8 cellular contexts compared by ENCODE assay signal in genomic region chr1:59026472-59026948, GRCh38.
DNase-seq lines count a peak whose midpoint lies in the region; ATAC-seq and TF ChIP-seq lines count a peak whose summit lies in the region.

No MANE protein-coding gene starts in this region.

- no peaks in the 10 kb centered on the region for H3K79me1 ChIP-seq in IMR-90 (ENCODE audit: low read depth in 1 of 2, low read length in 2 of 2)

- DNase-seq in AG09319 (ENCODE audit: extremely low read depth, low read depth): peak; percentile 24
- peak; percentile 74 for DNase-seq in IMR-90
- peak; percentile 72 for DNase-seq in fibroblast of the conjunctiva (ENCODE audit: low read depth)
- DNase-seq in NCI-H1694 (lab: John Stamatoyannopoulos, UW): no peak
- DNase-seq in activated effector memory CD4-positive, alpha-beta T cell treated with anti-CD3 and anti-CD28 coated beads, Interleukin-2, amount 50 U/mL, for 16 hours: no peak
- no peak for DNase-seq in H7
- no peak for DNase-seq in NCI-H2227 (lab: John Stamatoyannopoulos, UW; ENCODE audit: unreplicated experiment)

- H3K56ac ChIP-seq in IMR-90 (ENCODE audit: extremely low read depth, insufficient read depth, low read length): no peak overlapping the region

- peak overlapping the region; percentile 19 to 64; a peak in 3 of 4 replicates for H4K8ac ChIP-seq in IMR-90 (ENCODE audit: low read depth in 2 of 2, low read length in 2 of 2)

- CTCF ChIA-PET in IMR-90 (lab: Yijun Ruan, JAX): no interaction called here

- no peak overlapping the region for H3K4me3 ChIP-seq in IMR-90 (ENCODE audit: insufficient read depth, low read depth, low read length)
- H3K4me3 ChIP-seq in H7 (ENCODE audit: insufficient read depth, low read depth, low read length): no peak overlapping the region

- H3K4ac ChIP-seq in IMR-90 (ENCODE audit: low read depth, low read length): peak overlapping the region; percentile 77

- peak overlapping the region; percentile 21; the same call in 1 of the 2 replicates for H3K27ac ChIP-seq in IMR-90 (ENCODE audit: insufficient read depth, low read length)

- in situ Hi-C loops in IMR-90 (cut with MboI; ENCODE audit: low sequenced_read_pairs): no loop called here

- peak overlapping the region; percentile 29; the same call in 1 of the 3 replicates for H2BK15ac ChIP-seq in IMR-90 (ENCODE audit: low read depth, low read length)

- peak overlapping the region; percentile 51; the same call in 1 of the 2 replicates for H4K91ac ChIP-seq in IMR-90 (ENCODE audit: insufficient read depth, low read depth, low read length)

- BruUV-seq in IMR-90 (replicated peaks; lab: Mats Ljungman, UMichigan): no TSS peak

- H3K4me1 ChIP-seq in IMR-90 (ENCODE audit: control insufficient read depth, insufficient read depth, low read length): peaks cover 14% of the 10 kb centered on the region

- H4K5ac ChIP-seq in IMR-90 (ENCODE audit: low read depth, low read length): no peak overlapping the region; the same call in 1 of the 2 replicates

- POLR2A ChIA-PET in IMR-90 (lab: Charles Lee; ENCODE audit: unreplicated experiment): no interaction called here

- intact Hi-C loops in IMR-90 (cut with micrococcal nuclease): loop anchor here (5.0 kb wide), 1 partner anchor 124 kb away; no protein-coding TSS in a partner anchor

- H2AFZ ChIP-seq in IMR-90 (replicated peaks; ENCODE audit: low read length, poor library complexity): no peak overlapping the region

- peak overlapping the region; percentile 57; the same call in 1 of the 2 replicates for H3K14ac ChIP-seq in IMR-90 (replicated peaks; ENCODE audit: low read depth, low read length)

- no peak for TF ChIP-seq CTCF in AG09319 (IDR thresholded peaks at IDR 0.05; ENCODE audit: low read depth, low read length)
- no peak for TF ChIP-seq CTCF in IMR-90 (conservative IDR thresholded peaks at IDR 0.05; ENCODE audit: low read depth, low read length)

- TF ChIP-seq POLR2A in IMR-90 (IDR thresholded peaks at IDR 0.05; ENCODE audit: low read depth, low read length): no peak

- no peaks in the 10 kb centered on the region for H3K9me3 ChIP-seq in IMR-90 (ENCODE audit: control insufficient read depth, insufficient read depth, low read length)

- peak overlapping the region; percentile 89 for H2BK20ac ChIP-seq in IMR-90 (ENCODE audit: low read depth, low read length)

- H3K23ac ChIP-seq in IMR-90 (ENCODE audit: low read depth, low read length): 0 out of 2 replicates have a peak overlapping the region, but pooled peaks have one; percentile 22

- no peak for TF ChIP-seq RAD21 in IMR-90 (IDR thresholded peaks at IDR 0.05; ENCODE audit: low read length)

- H3K18ac ChIP-seq in IMR-90 (ENCODE audit: low read depth, low read length): no peak overlapping the region; the same call in 1 of the 2 replicates

- H2BK5ac ChIP-seq in IMR-90 (ENCODE audit: low read depth, low read length, poor library complexity, severe bottlenecking): peak overlapping the region; percentile 2

- H3K9ac ChIP-seq in IMR-90 (ENCODE audit: low read depth, low read length): no peak overlapping the region

- 56% methylated on average over 2 of the region's 6 CpGs; no CpG with 5 or more reads in 1 of the 2 experiments for WGBS in IMR-90 (ENCODE audit: extremely low coverage in 2 of 2, insufficient read length in 1 of 2), 2 experiments

- no peaks in the 10 kb centered on the region for H4K20me1 ChIP-seq in IMR-90 (ENCODE audit: insufficient read depth, low read length)

- H3K27me3 ChIP-seq in IMR-90 (ENCODE audit: control insufficient read depth, insufficient read depth, low read length) (no peaks in the 10 kb centered on the region), H7 (ENCODE audit: control insufficient read depth, insufficient read depth, low read length) (no peaks in the 10 kb centered on the region)

- H3K4me2 ChIP-seq in IMR-90 (ENCODE audit: low read depth, low read length): no peak overlapping the region

- peak overlapping the region; percentile 80 for H2AK5ac ChIP-seq in IMR-90 (ENCODE audit: low read depth, low read length)

- no peaks in the 10 kb centered on the region for H3K36me3 ChIP-seq in IMR-90 (ENCODE audit: control insufficient read depth, insufficient read depth, low read length)
- no peaks in the 10 kb centered on the region for H3K36me3 ChIP-seq in H7 (replicated peaks; ENCODE audit: control insufficient read depth, insufficient read depth, low read length)

- ATAC-seq in GM19463 (IDR thresholded peaks at IDR 0.05; ENCODE audit: unreplicated experiment): peak; percentile 10
- ATAC-seq in IMR-90 (ENCODE audit: low read depth): peak; percentile 45; the same call in 1 of the 2 replicates

- H3K9me1 ChIP-seq in IMR-90 (ENCODE audit: insufficient read depth, low read length): peaks cover 15% of the 10 kb centered on the region; the same call in 1 of the 2 replicates

- dilution Hi-C loops in IMR-90 (cut with HindIII; ENCODE audit: low sequenced_read_pairs, unreplicated experiment): no loop called here

- H2BK120ac ChIP-seq in IMR-90 (ENCODE audit: low read depth, low read length): peak overlapping the region; percentile 64

- H2AK9ac ChIP-seq in IMR-90 (replicated peaks; ENCODE audit: low read depth, low read length, poor library complexity): no peak overlapping the region

TF ChIP-seq in IMR-90, 13 proteins besides CTCF, POLR2A, EP300 and RAD21:
- TF ChIP-seq CHD1 (IDR thresholded peaks at IDR 0.05; ENCODE audit: low read depth, low read length): no peak
- TF ChIP-seq RCOR1 (IDR thresholded peaks at IDR 0.05; ENCODE audit: insufficient replicate concordance, low read length): no peak
- peak; percentile 86 for TF ChIP-seq BHLHE40 (IDR thresholded peaks at IDR 0.05; ENCODE audit: low read depth, low read length)
- TF ChIP-seq USF2 (IDR thresholded peaks at IDR 0.05; ENCODE audit: low read depth, low read length): no peak
- no peak for TF ChIP-seq SMC3 (IDR thresholded peaks at IDR 0.05; ENCODE audit: low read depth, low read length)
- no peak for TF ChIP-seq CEBPB (IDR thresholded peaks at IDR 0.05; ENCODE audit: low read depth, low read length)
TF ChIP-seq in IMR-90: peak in this region for 1.

Comparison
In these comparisons a context has a peak if more than half of its experiments do, and no peak if none do; other contexts are left out.
1. DNase-seq: peak in AG09319 (single experiment), IMR-90 (single experiment) and fibroblast of the conjunctiva (single experiment); none in NCI-H1694 (single experiment), activated effector memory CD4-positive, alpha-beta T cell treated with anti-CD3 and anti-CD28 coated beads, Interleukin-2, amount 50 U/mL, for 16 hours (single experiment), H7 (single experiment) and NCI-H2227 (single experiment).